Comparison of ENCODE assay signal across 1 cellular context in genomic region chr7:111198255-111198654, GRCh38.
A peak's percentile ranks its signal among the peaks of the same experiment; 100 is the strongest.
TF ChIP-seq lines count a peak whose summit lies in the region.

No MANE protein-coding gene starts in this region.

TF ChIP-seq in K562, 482 proteins besides CTCF, POLR2A, EP300 and RAD21 (continued from another document):
- TF ChIP-seq JUND (IDR thresholded peaks at IDR 0.05; ENCODE audit: borderline replicate concordance, low read depth, low read length): peak; percentile 67; the same call in 1 of the 2 replicates
- peak; percentile 73; the same call in 2 of the 3 replicates for TF ChIP-seq JUND (tag; IDR thresholded peaks at IDR 0.05; ENCODE audit: borderline replicate concordance, low read depth, low read length)
- TF ChIP-seq NCOR1 (IDR thresholded peaks at IDR 0.05): 0 out of 2 replicates have a peak, but pooled peaks have one; percentile 14
- peak in 1 of 2 experiments; percentile 43; a peak in 1 of 4 replicates for TF ChIP-seq MLLT1 (IDR thresholded peaks at IDR 0.05)
- no peak for TF ChIP-seq PML (IDR thresholded peaks at IDR 0.05; ENCODE audit: low read length)
- TF ChIP-seq SMARCE1 (IDR thresholded peaks at IDR 0.05): peak; percentile 75; the same call in 1 of the 2 replicates
- TF ChIP-seq SMARCA4 (IDR thresholded peaks at IDR 0.05): peak; percentile 52; the same call in 1 of the 2 replicates
- peak; percentile 36; the same call in 1 of the 2 replicates for TF ChIP-seq HMBOX1 (IDR thresholded peaks at IDR 0.05)
- no peak for TF ChIP-seq GTF2B (IDR thresholded peaks at IDR 0.05; ENCODE audit: extremely low read depth, insufficient read length)
- TF ChIP-seq ZNF57 (CRISPR knock-in tag; IDR thresholded peaks at IDR 0.05): no peak
- TF ChIP-seq ZEB2 (IDR thresholded peaks at IDR 0.05): no peak
- TF ChIP-seq PHTF2 (CRISPR knock-in tag; IDR thresholded peaks at IDR 0.05): no peak
- TF ChIP-seq TEAD4 (IDR thresholded peaks at IDR 0.05; ENCODE audit: low read length): peak; percentile 7; the same call in 1 of the 2 replicates
- no peak for TF ChIP-seq TEAD4 (CRISPR knock-in tag; IDR thresholded peaks at IDR 0.05; ENCODE audit: borderline replicate concordance)
- TF ChIP-seq ARID3B (CRISPR knock-in tag; IDR thresholded peaks at IDR 0.05; ENCODE audit: borderline replicate concordance): no peak
- 0 out of 2 replicates have a peak, but pooled peaks have one; percentile 9 for TF ChIP-seq GATAD2B (IDR thresholded peaks at IDR 0.05; ENCODE audit: borderline replicate concordance)
- peak in 1 of 2 experiments; percentile 68; a peak in 1 of 4 replicates for TF ChIP-seq RCOR1 (IDR thresholded peaks at IDR 0.05; ENCODE audit: borderline replicate concordance in 1 of 2, low read depth in 2 of 2, low read length in 2 of 2)
- peak; percentile 25 for TF ChIP-seq CCNT2 (IDR thresholded peaks at IDR 0.05; ENCODE audit: borderline replicate concordance, extremely low read depth, insufficient read length, low read depth, low read length)
- peak; percentile 66; the same call in 1 of the 2 replicates for TF ChIP-seq JUN (IDR thresholded peaks at IDR 0.05; ENCODE audit: borderline replicate concordance, low read depth, low read length)
- TF ChIP-seq JUN (CRISPR knock-in tag; IDR thresholded peaks at IDR 0.05; ENCODE audit: borderline replicate concordance): no peak
- peak; percentile 79; the same call in 1 of the 2 replicates for TF ChIP-seq NFATC3 (IDR thresholded peaks at IDR 0.05)
- TF ChIP-seq VEZF1 (CRISPR knock-in tag; IDR thresholded peaks at IDR 0.05): no peak
- TF ChIP-seq ZNF589 (CRISPR knock-in tag; IDR thresholded peaks at IDR 0.05; ENCODE audit: low read depth): no peak
- no peak for TF ChIP-seq KLF16 (IDR thresholded peaks at IDR 0.05)
- TF ChIP-seq FOSL1 (tag; conservative IDR thresholded peaks at IDR 0.05): peak; percentile 96
- 0 out of 4 replicates have a peak, but pooled peaks of 1 of the 2 experiments have one; percentile 9 for TF ChIP-seq TRIM24 (IDR thresholded peaks at IDR 0.05)
- no peak for TF ChIP-seq ZNF280A (IDR thresholded peaks at IDR 0.05; ENCODE audit: low read depth, partially characterized antibody)
- TF ChIP-seq KDM1A (IDR thresholded peaks at IDR 0.05): peak; percentile 86 to 90
